ENCODE assay signal across 14 cellular contexts in the genomic region with DNA sequence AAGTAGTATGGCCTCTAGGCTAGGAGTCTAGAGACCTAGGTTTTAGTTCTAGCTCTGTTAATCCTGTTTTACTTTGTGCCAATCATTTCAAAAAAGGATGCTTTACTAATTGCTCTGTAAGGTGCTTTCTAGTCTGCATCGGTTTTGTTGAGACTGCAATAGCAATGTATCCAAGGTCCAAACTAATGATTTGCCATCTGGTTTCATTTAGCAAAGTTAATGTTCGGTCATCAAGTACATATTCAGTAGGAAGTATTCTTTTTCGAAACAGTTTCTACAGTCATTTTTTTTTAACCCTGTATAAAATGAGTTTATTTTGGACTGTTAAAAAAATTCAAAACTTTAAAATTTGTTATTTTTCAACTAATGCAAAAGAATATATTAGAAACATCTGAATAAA. TPM values are rescaled to one million over a fixed set of nuclear protein-coding genes. Genes with fewer than 3 reads are reported as not detected.
DNase-seq lines count a peak whose midpoint lies in the region; FAIRE-seq and TF ChIP-seq lines count a peak whose summit lies in the region.
"Had no signal": no experiment of that assay in that cellular context is flagged by ENCODE, and none has a peak within 500 bp of the region (broad histone marks: within the 10 kb centered on the region; RNA-seq: fewer than 3 reads in every experiment).

No MANE protein-coding gene starts in this region.

- H3K23ac ChIP-seq in mesenchymal stem cell (ENCODE audit: low read length in 2 of 2) = no peak overlapping the region

- no peak overlapping the region for H2BK120ac ChIP-seq in mesenchymal stem cell (ENCODE audit: low read depth, low read length)

- H3K9me3 ChIP-seq in GM23248 (ENCODE audit: low read depth) = no peaks in the 10 kb centered on the region
- H3K9me3 ChIP-seq in mesenchymal stem cell (ENCODE audit: control insufficient read depth, low read length) = no peaks in the 10 kb centered on the region
- H3K9me3 ChIP-seq in osteoblast (ENCODE audit: low read depth, low read length) = no peaks in the 10 kb centered on the region

- H3K79me2 ChIP-seq in GM23248 (ENCODE audit: insufficient read depth) (peaks cover 73% of the 10 kb centered on the region), osteoblast (ENCODE audit: insufficient read depth, low read length) (peaks cover 30% of the 10 kb centered on the region)

- no peak for FAIRE-seq in GM12891 (lab: Jason Lieb, UNC)
- FAIRE-seq: GM18507, H54, HepG2, HTR-8/SVneo had no signal

- H3F3A ChIP-seq in GM23248 (ENCODE audit: insufficient read depth) = peaks cover 28% of the 10 kb centered on the region

- no peak overlapping the region for H3K4ac ChIP-seq in mesenchymal stem cell (ENCODE audit: low read depth in 1 of 2, low read length in 2 of 2)

- TF ChIP-seq POLR2A in GM12891 (IDR thresholded peaks at IDR 0.05; ENCODE audit: low read depth, low read length) = no peak

- H3K9ac ChIP-seq in GM23248 (no peak overlapping the region), mesenchymal stem cell (ENCODE audit: low read length) (peak overlapping the region; percentile 53)

- H3K36me3 ChIP-seq in GM23248 (ENCODE audit: low read depth) (no peaks in the 10 kb centered on the region), mesenchymal stem cell (ENCODE audit: control insufficient read depth in 1 of 2, insufficient read depth in 2 of 2, low read depth in 1 of 2, low read length in 2 of 2) (no peaks in the 10 kb centered on the region), osteoblast (ENCODE audit: insufficient read depth, low read length) (no peaks in the 10 kb centered on the region)

- H3K79me1 ChIP-seq in mesenchymal stem cell (replicated peaks; ENCODE audit: low read length, poor library complexity, severe bottlenecking) = peaks cover 8% of the 10 kb centered on the region

- H3K14ac ChIP-seq in mesenchymal stem cell (ENCODE audit: low read length in 2 of 2) = no peak overlapping the region

- no peak overlapping the region for H4K8ac ChIP-seq in mesenchymal stem cell (ENCODE audit: low read length)

- H3K4me2 ChIP-seq in GM23248 (ENCODE audit: unreplicated experiment) (no peak overlapping the region), mesenchymal stem cell (ENCODE audit: low read length, poor library complexity, severe bottlenecking) (no peak overlapping the region), osteoblast (ENCODE audit: insufficient read depth, low read length) (no peak overlapping the region)

- no peak overlapping the region for H4K91ac ChIP-seq in mesenchymal stem cell (ENCODE audit: low read length)

- H2AFZ ChIP-seq in GM23248 (no peak overlapping the region), mesenchymal stem cell (ENCODE audit: low read depth, low read length) (no peak overlapping the region), osteoblast (ENCODE audit: low read length) (no peak overlapping the region)

- H3K27me3 ChIP-seq in GM23248 (replicated peaks; ENCODE audit: insufficient read depth) (no peaks in the 10 kb centered on the region), mesenchymal stem cell (ENCODE audit: control insufficient read depth in 1 of 2, insufficient read depth in 1 of 2, low read length in 2 of 2) (no peaks in the 10 kb centered on the region), osteoblast (ENCODE audit: insufficient read depth, low read length) (no peaks in the 10 kb centered on the region)

- no peak overlapping the region for H2BK15ac ChIP-seq in mesenchymal stem cell (ENCODE audit: low read depth, poor library complexity, severe bottlenecking)

- no peak overlapping the region for H3K4me3 ChIP-seq in AG10803 (ENCODE audit: low read length)
- no peak overlapping the region for H3K4me3 ChIP-seq in GM23248
- H3K4me3 ChIP-seq in mesenchymal stem cell (ENCODE audit: insufficient read depth in 1 of 2, low read depth in 1 of 2, low read length in 2 of 2) = no peak overlapping the region
- H3K4me3 ChIP-seq in osteoblast (ENCODE audit: insufficient read depth, low read length) = no peak overlapping the region

- in situ Hi-C loops in GM23248 (cut with MboI) = no loop called here

- H3K4me1 ChIP-seq in GM23248 (ENCODE audit: insufficient read depth) (peaks cover 15% of the 10 kb centered on the region), mesenchymal stem cell (ENCODE audit: control insufficient read depth, insufficient read depth, low read depth, low read length) (peaks cover 7% of the 10 kb centered on the region), osteoblast (ENCODE audit: insufficient read depth, low read length) (peaks cover 4% of the 10 kb centered on the region)

- no peak for TF ChIP-seq CTCF in AG10803 (conservative IDR thresholded peaks at IDR 0.05; ENCODE audit: low read length)
- no peak for TF ChIP-seq CTCF in osteoblast (IDR thresholded peaks at IDR 0.05; ENCODE audit: extremely low read depth, low read depth, low read length)

- H3K9me2 ChIP-seq in GM23248 (ENCODE audit: insufficient read depth) = no peaks in the 10 kb centered on the region

- 10 to 12% methylated on average over 3 of the region's 3 CpGs for WGBS in GM23248 (ENCODE audit: low coverage in 1 of 2, low lambda C conversion rate in 2 of 2, missing lambda C conversion rate in 2 of 2), 2 experiments
- 100% methylated on average over 1 of the region's 3 CpGs for WGBS in mesenchymal stem cell

- peak; percentile 57 for DNase-seq in AG10803 (ENCODE audit: low read depth)
- DNase-seq in GM23248 = peak; percentile 32
- peak; percentile 63 for DNase-seq in fibroblast of peridontal ligament (ENCODE audit: extremely low read depth)
- DNase-seq in mesenchymal stem cell = no peak
- no peak for DNase-seq in GM12891 (ENCODE audit: insufficient read length, low spot score)
- no peak for DNase-seq in SHP77 treated with DMSO at 0.1 percent for 48 hours (lab: John Stamatoyannopoulos, UW)
- DNase-seq in osteoblast (ENCODE audit: insufficient read length, low spot score, missing footprints) = no peak
- DNase-seq: ACHN, DMS53, GF-D8 had no signal

- H3K18ac ChIP-seq in mesenchymal stem cell (ENCODE audit: low read depth in 1 of 2, low read length in 2 of 2) = no peak overlapping the region

- H2BK5ac ChIP-seq in mesenchymal stem cell (ENCODE audit: low read depth, low read length, poor library complexity, severe bottlenecking) = no peak overlapping the region

- H2AK5ac ChIP-seq in mesenchymal stem cell (ENCODE audit: low read length, severe bottlenecking) = no peak overlapping the region

- H4K20me1 ChIP-seq in GM23248 (ENCODE audit: insufficient read depth) (no peaks in the 10 kb centered on the region), osteoblast (ENCODE audit: insufficient read depth, low read length) (no peaks in the 10 kb centered on the region)

- no peak overlapping the region for H2BK12ac ChIP-seq in mesenchymal stem cell (ENCODE audit: low read length in 2 of 2)

- H3K27ac ChIP-seq in GM23248 (no peak overlapping the region), mesenchymal stem cell (ENCODE audit: low read length, poor library complexity, severe bottlenecking) (no peak overlapping the region), osteoblast (ENCODE audit: low read depth, low read length) (no peak overlapping the region)

TF ChIP-seq in GM12891, 5 proteins besides CTCF, POLR2A, EP300 and RAD21:
- TF ChIP-seq POU2F2 (IDR thresholded peaks at IDR 0.05; ENCODE audit: low read depth, low read length) = no peak
- no peak for TF ChIP-seq TAF1 (IDR thresholded peaks at IDR 0.05; ENCODE audit: low read depth, low read length)
- TF ChIP-seq PAX5 (IDR thresholded peaks at IDR 0.05; ENCODE audit: insufficient read depth, low read length, severe bottlenecking) = no peak
- no peak for TF ChIP-seq POLR2AphosphoS5 (IDR thresholded peaks at IDR 0.05; ENCODE audit: low read depth, low read length)
- TF ChIP-seq SPI1 (IDR thresholded peaks at IDR 0.05; ENCODE audit: low read depth, low read length) = no peak

RNA-seq across cellular contexts. Expression of a gene that starts 2.0 kb away (rescaled TPM):
- total RNA-seq in GM23248 (2014; rRNA removed; shearing (Covaris generic)) = 21.0 and 31.8 TPM in 2 replicates
- polyA plus RNA-seq in GM23248 (2016; fragmentation: Nextera tagmentation; extraction: Ambion mirVana) = 19.2 and 19.7 TPM in 2 replicates
- 20.0 TPM for polyA plus RNA-seq in mesenchymal stem cell (2013, experiment 1 of 2)
- 19.0 TPM for polyA plus RNA-seq in mesenchymal stem cell (2013, experiment 2 of 2)
- polyA plus RNA-seq in GM12891 (2012; ENCODE audit: low read depth, missing spikeins) = 11.4 TPM
- 44.2 and 53.0 TPM in 2 replicates for total RNA-seq in osteoblast

RNA-seq across cellular contexts. Expression of a gene that starts 12.6 kb away (rescaled TPM):
- 58.0 and 80.2 TPM in 2 replicates for total RNA-seq in GM23248 (2014; rRNA removed; shearing (Covaris generic))
- 60.1 and 61.9 TPM in 2 replicates for polyA plus RNA-seq in GM23248 (2016; fragmentation: Nextera tagmentation; extraction: Ambion mirVana)
- 80.4 TPM for polyA plus RNA-seq in mesenchymal stem cell (2013, experiment 1 of 2)
- 80.9 TPM for polyA plus RNA-seq in mesenchymal stem cell (2013, experiment 2 of 2)
- 49.3 TPM for polyA plus RNA-seq in GM12891 (2012; ENCODE audit: low read depth, missing spikeins)
- 101 and 104 TPM in 2 replicates for total RNA-seq in osteoblast

Comparison
In these comparisons a context has a peak if more than half of its experiments do, and no peak if none do; other contexts are left out.
1. DNase-seq: peak in AG10803 (single experiment), GM23248 (single experiment) and fibroblast of peridontal ligament (single experiment); none in mesenchymal stem cell (single experiment), GM12891 (single experiment), SHP77 treated with DMSO at 0.1 percent for 48 hours (single experiment) and osteoblast (single experiment).